In the genomic region with DNA sequence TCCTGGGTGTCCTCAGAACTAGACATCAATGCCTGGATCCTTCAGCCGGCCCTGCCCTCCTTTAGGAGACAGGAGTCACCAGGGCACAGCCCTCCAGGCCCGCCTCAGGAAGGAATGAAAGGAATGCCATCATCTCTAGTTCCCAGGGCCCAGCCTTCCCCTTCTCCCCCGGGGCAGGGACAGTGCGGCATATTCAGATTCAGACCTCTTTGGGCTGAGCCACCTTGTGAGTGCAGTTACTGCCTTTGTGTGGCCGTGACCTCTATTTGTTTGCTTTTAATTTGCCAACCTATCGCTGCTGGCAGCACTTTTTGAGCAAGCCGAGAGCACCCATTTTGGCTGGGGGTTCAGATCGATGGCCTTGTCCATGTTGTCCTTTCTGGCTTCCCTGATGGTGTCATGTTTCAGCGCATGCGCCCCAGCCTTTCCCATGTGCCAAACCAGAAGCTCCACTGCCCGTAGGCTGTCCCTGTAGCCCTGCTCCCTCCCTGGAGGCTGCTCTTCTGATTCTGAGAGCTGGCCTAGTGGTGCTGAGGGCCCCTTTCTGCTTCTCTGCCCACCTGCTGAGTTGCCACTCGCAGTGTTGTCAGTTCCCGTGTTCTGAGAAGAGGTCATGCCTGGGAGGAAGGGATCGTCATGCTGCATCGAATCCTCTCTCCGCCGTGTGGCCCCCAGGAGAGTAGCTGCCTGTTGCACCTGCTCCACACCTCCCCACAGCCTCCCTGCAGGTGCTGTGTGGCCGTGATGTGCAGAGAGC, we compare ENCODE assay signal across 8 cellular contexts. TPM values are rescaled to one million over a fixed set of nuclear protein-coding genes. Genes with fewer than 3 reads are reported as not detected.
DNase-seq lines count a peak whose midpoint lies in the region; ATAC-seq, FAIRE-seq and TF ChIP-seq lines count a peak whose summit lies in the region.

No MANE protein-coding gene starts in this region.

- 49 to 52% (median 50%) methylated on average over 18 of the region's 18 CpGs for WGBS in small intestine, 3 donors

- peak overlapping the region; percentile 28 for H3K4me3 ChIP-seq in HUES48 (ENCODE audit: low read depth, low read length)
- no peak overlapping the region for H3K4me3 ChIP-seq in small intestine (ENCODE audit: low read depth in 1 of 2, low read length in 2 of 2)

- H3K4me1 ChIP-seq in HUES48 (ENCODE audit: control insufficient read depth, insufficient read depth, low read length) = peaks cover 19% of the 10 kb centered on the region
- H3K4me1 ChIP-seq in small intestine (ENCODE audit: control insufficient read depth in 2 of 2, insufficient read depth in 1 of 2, low read depth in 1 of 2, low read length in 1 of 2) = peaks cover 0 to 5% of the 10 kb centered on the region in 2 donors

- POLR2A ChIA-PET in RWPE1 (lab: Yijun Ruan, JAX; ENCODE audit: low non-redundant PET) = interaction anchor here (0.6 to 0.8 kb wide), 2 partner anchors 9 to 10 kb away, joined by 3 read pairs; no protein-coding TSS in a partner anchor

- H3K27me3 ChIP-seq in HUES48 (ENCODE audit: control insufficient read depth, insufficient read depth, low read length) (no peaks in the 10 kb centered on the region), small intestine (ENCODE audit: control insufficient read depth in 2 of 2, insufficient read depth in 2 of 2, low read length in 2 of 2) (no peaks in the 10 kb centered on the region)

- H3K27ac ChIP-seq in HUES48 (ENCODE audit: low read depth, low read length) (peak overlapping the region; percentile 88), RWPE1 (peak overlapping the region; percentile 70), small intestine (ENCODE audit: low read depth in 1 of 2, low read length in 1 of 2) (peak overlapping the region; percentile 52 to 63)

- peaks cover 65% of the 10 kb centered on the region for H3K36me3 ChIP-seq in HUES48 (ENCODE audit: control insufficient read depth, insufficient read depth, low read length)
- peaks cover 11 to 14% of the 10 kb centered on the region in 2 donors for H3K36me3 ChIP-seq in small intestine (ENCODE audit: control insufficient read depth in 2 of 2, insufficient read depth in 2 of 2, low read length in 2 of 2)

- DNase-seq in RWPE1 (ENCODE audit: low spot score) (peak; percentile 83), hepatic stellate cell (ENCODE audit: low spot score) (peak; percentile 60), small intestine (no peak)
- DNase-seq in activated effector memory CD4-positive, alpha-beta T cell treated with Interleukin-2 at 50 U/mL for 16 hours = no peak

- no peak for ATAC-seq in HG03469 (IDR thresholded peaks at IDR 0.05; ENCODE audit: unreplicated experiment)
- ATAC-seq in HG02623 (IDR thresholded peaks at IDR 0.05; ENCODE audit: unreplicated experiment) = no peak
- ATAC-seq in GM21529 (IDR thresholded peaks at IDR 0.05; ENCODE audit: unreplicated experiment) = no peak

- H3K9ac ChIP-seq in HUES48 (ENCODE audit: low read depth, low read length) = 0 out of 2 replicates have a peak overlapping the region, but pooled peaks have one; percentile 11

- CTCF ChIA-PET in RWPE1 (lab: Yijun Ruan, JAX) = interaction anchor here (0.7 kb wide), 1 partner anchor 404 kb away, joined by 5 read pairs; no protein-coding TSS in a partner anchor

- no peak for TF ChIP-seq CTCF in RWPE1 (conservative IDR thresholded peaks at IDR 0.05; ENCODE audit: low read depth)

- FAIRE-seq in small intestine (lab: Jason Lieb, UNC) = no peak

- H3K9me3 ChIP-seq in HUES48 (ENCODE audit: control insufficient read depth, insufficient read depth, low read length) = no peaks in the 10 kb centered on the region
- no peaks in the 10 kb centered on the region for H3K9me3 ChIP-seq in small intestine (ENCODE audit: control insufficient read depth, low read depth)

RNA-seq across cellular contexts. Expression of a gene that starts 10.9 kb away (rescaled TPM):
- 1 to 10 TPM; 2.2 to 3.8 (median 2.7) TPM for polyA plus RNA-seq in small intestine

RNA-seq across cellular contexts. Expression of a gene that starts 16.9 kb away (rescaled TPM):
- polyA plus RNA-seq in small intestine = 10 to 100 TPM in 1 of 3 donors, 1 to 10 TPM in 2; 5.7 to 15.8 (median 6.7) TPM

RNA-seq across cellular contexts. Expression of a gene that starts 24.9 kb away (rescaled TPM):
- polyA plus RNA-seq in small intestine = 10 to 100 TPM; 15.9 to 23.0 (median 17.0) TPM

RNA-seq across cellular contexts. Expression of a gene that starts 37.0 kb away (rescaled TPM):
- polyA plus RNA-seq in small intestine = 10 to 100 TPM in 1 of 3 donors, 1 to 10 TPM in 1, under 1 TPM in 1; 0.45 to 21.0 (median 1.4) TPM

Comparison
In these comparisons a context has a peak if more than half of its experiments do, and no peak if none do; other contexts are left out.
1. DNase-seq: peak in RWPE1 (single experiment) and hepatic stellate cell (single experiment); none in small intestine (single experiment) and activated effector memory CD4-positive, alpha-beta T cell treated with Interleukin-2 at 50 U/mL for 16 hours (single experiment).
2. Peak in every context shown above with its lines, with median percentiles within 50 percentile points of each other: H3K27ac ChIP-seq.